Comparison of ENCODE assay signal across 1 cellular context in genomic region chr7:117669818-117670217, GRCh38.
TF ChIP-seq lines count a peak whose summit lies in the region.

No MANE protein-coding gene starts in this region.

TF ChIP-seq in SK-N-SH treated with all-trans-retinoic acid at 6 μM for 48 hours, 23 proteins besides CTCF, POLR2A, EP300 and RAD21 (continued from another document):
- TF ChIP-seq CREB5 (CRISPR knock-in tag; IDR thresholded peaks at IDR 0.05; ENCODE audit: low read depth) = no peak
